18 cellular contexts compared by ENCODE assay signal in the genomic region with DNA sequence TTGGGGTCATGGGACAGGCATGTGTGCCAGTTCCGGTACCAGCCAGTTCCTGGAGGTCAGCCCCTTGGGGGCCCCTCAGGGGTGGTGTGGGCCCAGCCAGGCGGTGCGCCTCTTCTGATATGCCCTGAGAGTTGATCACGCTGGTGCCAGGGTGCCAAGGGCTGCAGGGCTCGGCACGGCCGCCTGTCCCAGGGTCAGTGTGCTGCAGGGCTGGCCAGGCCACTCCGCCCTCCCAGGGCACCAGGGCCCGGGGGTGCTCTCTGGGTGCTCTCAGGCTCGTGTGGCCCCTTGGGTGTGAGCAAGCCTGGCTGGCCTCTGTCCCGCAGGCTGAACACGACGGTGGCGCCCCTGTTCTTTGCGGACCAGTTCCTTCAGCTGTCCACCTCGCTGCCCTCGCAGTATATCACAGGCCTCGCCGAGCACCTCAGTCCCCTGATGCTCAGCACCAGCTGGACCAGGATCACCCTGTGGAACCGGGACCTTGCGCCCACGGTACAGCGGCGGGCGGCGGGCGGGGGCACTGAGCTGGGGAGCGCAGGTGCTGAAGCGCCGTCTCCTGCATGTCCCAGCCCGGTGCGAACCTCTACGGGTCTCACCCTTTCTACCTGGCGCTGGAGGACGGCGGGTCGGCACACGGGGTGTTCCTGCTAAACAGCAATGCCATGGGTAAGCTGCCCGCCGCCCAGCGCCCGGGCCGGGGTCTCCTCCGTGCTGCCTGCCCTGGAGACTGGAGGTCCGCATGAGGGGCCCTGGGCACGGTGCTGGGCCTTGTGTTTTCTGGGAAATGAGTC. TPM values are rescaled to one million over a fixed set of nuclear protein-coding genes. Genes with fewer than 3 reads are reported as not detected.
DNase-seq lines count a peak whose midpoint lies in the region; ATAC-seq and TF ChIP-seq lines count a peak whose summit lies in the region.
"Had no signal": no experiment of that assay in that cellular context is flagged by ENCODE, and none has a peak within 500 bp of the region (broad histone marks: within the 10 kb centered on the region; RNA-seq: fewer than 3 reads in every experiment).

No MANE protein-coding gene starts in this region.

- H3K9me3 Mint-ChIP-seq in natural killer cell, result no peaks in the 10 kb centered on the region

- no peaks in the 10 kb centered on the region for H3K9me3 ChIP-seq in lower lobe of right lung
- no peaks in the 10 kb centered on the region for H3K9me3 ChIP-seq in suprapubic skin
- H3K9me3 ChIP-seq: BE2C, Caco-2, Peyer's patch had no signal

- no peaks in the 10 kb centered on the region for H3K27me3 Mint-ChIP-seq in natural killer cell (ENCODE audit: low read depth in 2 of 2)

- intact Hi-C loops in dorsolateral prefrontal cortex (cut with DNase I), result loop anchor here in 1 of 2 donors (10.0 kb wide), 1 partner anchor 867 kb away; no protein-coding TSS in a partner anchor
- intact Hi-C loops in lower lobe of right lung (cut with DNase I), result no loop called here
- intact Hi-C loops in natural killer cell (cut with micrococcal nuclease), result no loop called here

- peak; percentile 2 for DNase-seq in activated gamma-delta T cell treated with Interleukin-2 at 50 U/mL for 16 hours
- DNase-seq in activated gamma-delta T cell (lab: John Stamatoyannopoulos, UW), result no peak
- peak in 6 of 10 donors; percentile 16 to 38 (median 25) for DNase-seq in dorsolateral prefrontal cortex
- DNase-seq in lower lobe of right lung, result peak; percentile 41
- peak; percentile 56 to 76 for DNase-seq in suprapubic skin (ENCODE audit: low spot score in 2 of 2)
- no peak for DNase-seq in hypothalamus (lab: John Stamatoyannopoulos, UW)
- no peak for DNase-seq in natural killer cell
- DNase-seq in cerebellum (ENCODE audit: low spot score), result no peak
- DNase-seq: BE2C; CD4-positive, CD25-positive, alpha-beta regulatory T cell; GOT3; KBM-7; NCI-H1105; NCI-H2081 treated with DMSO at 0.1 percent for 48 hours had no signal

- TF ChIP-seq POLR2A in suprapubic skin (IDR thresholded peaks at IDR 0.05), result no peak

- H3K4me3 Mint-ChIP-seq in natural killer cell, result no peak overlapping the region
- H3K4me3 Mint-ChIP-seq: CD4-positive, CD25-positive, alpha-beta regulatory T cell had no signal

- WGBS in suprapubic skin, result 94% methylated on average over 16 of the region's 46 CpGs

- ATAC-seq in lower lobe of right lung (no peak), natural killer cell (no peak)
- ATAC-seq: GM12878, Right ventricle myocardium inferior had no signal

- H3K4me3 ChIP-seq in dorsolateral prefrontal cortex (no peak overlapping the region), lower lobe of right lung (no peak overlapping the region), suprapubic skin (no peak overlapping the region)
- H3K4me3 ChIP-seq: GM12878, Peyer's patch had no signal

- H3K36me3 Mint-ChIP-seq in natural killer cell, result no peaks in the 10 kb centered on the region
- H3K36me3 Mint-ChIP-seq: CD4-positive, CD25-positive, alpha-beta regulatory T cell had no signal

- no peak for TF ChIP-seq EP300 in suprapubic skin (IDR thresholded peaks at IDR 0.05)

- peaks cover 6 to 9% of the 10 kb centered on the region in 2 donors for H3K4me1 Mint-ChIP-seq in natural killer cell

- H3K27ac Mint-ChIP-seq in natural killer cell, result no peak overlapping the region

- H3K4me1 ChIP-seq in lower lobe of right lung (peaks cover 3% of the 10 kb centered on the region), suprapubic skin (peaks cover 36% of the 10 kb centered on the region)

- TF ChIP-seq CTCF in dorsolateral prefrontal cortex (IDR thresholded peaks at IDR 0.05 in 54 of 56, conservative IDR thresholded peaks at IDR 0.05 in 2 of 56; ENCODE audit: low read depth in 1 of 56, partially characterized antibody in 56 of 56) (no peak), lower lobe of right lung (IDR thresholded peaks at IDR 0.05) (no peak), suprapubic skin (IDR thresholded peaks at IDR 0.05) (no peak), natural killer cell (IDR thresholded peaks at IDR 0.05) (no peak)

- no peak overlapping the region for H3K27ac ChIP-seq in dorsolateral prefrontal cortex
- H3K27ac ChIP-seq in lower lobe of right lung, result no peak overlapping the region
- no peak overlapping the region for H3K27ac ChIP-seq in suprapubic skin
- H3K27ac ChIP-seq: Peyer's patch had no signal

- H3K36me3 ChIP-seq in lower lobe of right lung (no peaks in the 10 kb centered on the region), suprapubic skin (peaks cover 24% of the 10 kb centered on the region)
- H3K36me3 ChIP-seq: BE2C, Peyer's patch had no signal

- H3K27me3 ChIP-seq in dorsolateral prefrontal cortex (no peaks in the 10 kb centered on the region), lower lobe of right lung (ENCODE audit: low read depth) (no peaks in the 10 kb centered on the region), suprapubic skin (no peaks in the 10 kb centered on the region)
- H3K27me3 ChIP-seq: BE2C, Peyer's patch had no signal

RNA-seq across cellular contexts. Expression of gene GAA, which starts 6.0 kb away (rescaled TPM):
- total RNA-seq in dorsolateral prefrontal cortex (100 to 1,000 TPM in 1 of 120 experiments, 10 to 100 TPM in 119; 35.8 to 101 (median 61.4) TPM), lower lobe of right lung (143 TPM), suprapubic skin (10 to 100 TPM; 39.4 to 59.9 (median 45.3) TPM), natural killer cell (10 to 100 TPM; 28.5 to 35.8 (median 32.9) TPM), cerebellum (14.0 TPM)

RNA-seq across cellular contexts. Expression of gene EIF4A3, which starts 39.5 kb away (rescaled TPM):
- total RNA-seq in dorsolateral prefrontal cortex (10 to 100 TPM; 27.3 to 64.1 (median 38.4) TPM), lower lobe of right lung (54.1 TPM), suprapubic skin (10 to 100 TPM; 59.8 to 69.2 (median 65.7) TPM), natural killer cell (10 to 100 TPM; 86.2 to 88.6 (median 88.0) TPM), cerebellum (36.0 TPM)

Comparison
In these comparisons a context has a peak if more than half of its experiments do, and no peak if none do; other contexts are left out.
1. DNase-seq: peak in activated gamma-delta T cell treated with Interleukin-2 at 50 U/mL for 16 hours (single experiment), dorsolateral prefrontal cortex (6 of 10), lower lobe of right lung (single experiment) and suprapubic skin (2 of 2); none in activated gamma-delta T cell (single experiment), hypothalamus (0 of 51), natural killer cell (single experiment) and cerebellum (single experiment).